16 cellular contexts compared by ENCODE assay signal in genomic region chr4:74283614-74284013, GRCh38. TPM values are rescaled to one million over a fixed set of nuclear protein-coding genes. Genes with fewer than 3 reads are reported as not detected.
DNase-seq lines count a peak whose midpoint lies in the region; TF ChIP-seq lines count a peak whose summit lies in the region.
"Had no signal": no experiment of that assay in that cellular context is flagged by ENCODE, and none has a peak within 500 bp of the region (broad histone marks: within the 10 kb centered on the region; RNA-seq: fewer than 3 reads in every experiment).

No MANE protein-coding gene starts in this region.

- in situ Hi-C loops in astrocyte of the cerebellum (cut with HindIII; ENCODE audit: low sequenced_read_pairs) = no loop called here

- DNase-seq in AG08396 (ENCODE audit: low spot score) (peak; percentile 9), HT-29 (ENCODE audit: low spot score) (peak; percentile 65), astrocyte of the cerebellum (ENCODE audit: low read depth) (peak; percentile 13), hepatic stellate cell (ENCODE audit: low spot score) (peak; percentile 3), NCI-H2227 treated with DMSO at 0.1 percent for 48 hours (lab: John Stamatoyannopoulos, UW) (no peak), superior temporal gyrus (ENCODE audit: extremely low spot score) (no peak), putamen (ENCODE audit: low spot score) (no peak), pons (ENCODE audit: low spot score) (no peak)
- DNase-seq: activated CD4-positive, alpha-beta T cell treated with anti-CD3 and anti-CD28 coated beads, Interleukin-2, amount 10 ng/mL, durations not matched to agents 7 days and 5 days; activated effector memory CD4-positive, alpha-beta T cell treated with anti-CD3 and anti-CD28 coated beads, Interleukin-2, amount 50 U/mL, for 16 hours; BE2C; hippocampal formation; Karpas-422; NCI-H510A treated with DMSO at 0.1 percent for 48 hours had no signal

- TF ChIP-seq CTCF in astrocyte of the cerebellum (IDR thresholded peaks at IDR 0.05; ENCODE audit: low read depth, low read length, missing control alignments) = no peak

- no peak overlapping the region for H3K4me3 ChIP-seq in astrocyte of the cerebellum (ENCODE audit: low read depth, low read length)
- H3K4me3 ChIP-seq: coronary artery, thoracic aorta had no signal

RNA-seq across cellular contexts. Expression of gene EPGN, which starts 24.7 kb away (rescaled TPM):
- 0.26 TPM in 1 of 2 replicates, not detected in the other for total RNA-seq in HT-29 (2014; rRNA removed; shearing (Covaris generic))

Comparison
In these comparisons a context has a peak if more than half of its experiments do, and no peak if none do; other contexts are left out.
1. DNase-seq: peak in AG08396 (single experiment), HT-29 (single experiment), astrocyte of the cerebellum (single experiment) and hepatic stellate cell (single experiment); none in NCI-H2227 treated with DMSO at 0.1 percent for 48 hours (single experiment), superior temporal gyrus (single experiment), putamen (single experiment) and pons (single experiment).